1 cellular context compared by ENCODE assay signal in the genomic region with DNA sequence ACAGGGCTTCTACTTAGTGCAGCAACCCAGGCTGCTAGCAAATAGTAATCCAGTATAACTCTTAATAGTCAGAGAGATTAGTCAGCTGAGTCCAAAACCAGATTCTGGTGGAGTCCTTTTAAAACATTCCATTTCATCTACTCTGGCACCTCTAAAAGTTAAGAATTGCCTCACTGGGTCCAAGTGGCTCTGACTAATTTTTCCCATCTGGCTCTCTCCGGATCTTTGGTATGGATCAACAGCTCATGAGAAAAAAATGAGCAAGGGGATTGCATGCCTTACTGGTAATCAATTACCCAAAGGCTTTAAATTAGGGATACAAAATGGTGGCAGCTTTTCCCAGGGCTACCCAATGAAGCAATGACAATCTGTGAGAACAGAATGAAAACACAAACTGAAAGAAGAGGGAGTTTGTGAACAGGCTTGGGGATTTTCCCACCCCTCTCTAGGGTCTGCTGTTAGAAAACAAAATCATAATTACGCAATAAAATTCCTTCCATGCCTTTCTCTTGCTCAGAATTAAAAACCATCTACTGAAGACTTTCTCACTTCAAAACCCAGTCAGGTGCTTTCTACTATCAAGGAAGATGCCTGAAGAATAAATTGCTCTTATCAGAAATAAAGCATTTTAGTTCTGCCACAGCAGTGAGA.
TF ChIP-seq lines count a peak whose summit lies in the region.

No MANE protein-coding gene starts in this region.

TF ChIP-seq in IMR-90, 13 proteins besides CTCF, POLR2A, EP300 and RAD21:
- TF ChIP-seq CEBPB (IDR thresholded peaks at IDR 0.05; ENCODE audit: low read depth, low read length) (peak; percentile 83), RFX5 (IDR thresholded peaks at IDR 0.05; ENCODE audit: low read depth, low read length) (no peak), BHLHE40 (IDR thresholded peaks at IDR 0.05; ENCODE audit: low read depth, low read length) (no peak), NFE2L2 (IDR thresholded peaks at IDR 0.05; ENCODE audit: low read depth, low read length) (no peak), FOS (IDR thresholded peaks at IDR 0.05; ENCODE audit: low read depth, low read length) (0 out of 2 replicates have a peak, but pooled peaks have one; percentile 7), RCOR1 (IDR thresholded peaks at IDR 0.05; ENCODE audit: insufficient replicate concordance, low read length) (no peak)
